Comparison of ENCODE assay signal across 8 cellular contexts in genomic region chr10:35643151-35643975, GRCh38. TPM values are rescaled to one million over a fixed set of nuclear protein-coding genes. Genes with fewer than 3 reads are reported as not detected.
A peak's percentile ranks its signal among the peaks of the same experiment; 100 is the strongest.
DNase-seq lines count a peak whose midpoint lies in the region; ATAC-seq and TF ChIP-seq lines count a peak whose summit lies in the region.

No MANE protein-coding gene starts in this region.

- no peaks in the 10 kb centered on the region for H3K9me3 Mint-ChIP-seq in CD4-positive, alpha-beta T cell
- H3K9me3 Mint-ChIP-seq in activated CD4-positive, alpha-beta memory T cell treated with anti-CD3 and anti-CD28 coated beads, Interleukin-2, amount 10 ng/mL, durations not matched to agents 7 days and 5 days = no peaks in the 10 kb centered on the region
- peaks cover 4% of the 10 kb centered on the region for H3K9me3 Mint-ChIP-seq in mesothelial cell of epicardium

- peak in 2 of 10 experiments; percentile 6 to 36 for DNase-seq in CD4-positive, alpha-beta T cell
- peak; percentile 24 for DNase-seq in KBM-7
- DNase-seq in activated CD4-positive, alpha-beta memory T cell treated with anti-CD3 and anti-CD28 coated beads, Interleukin-2, amount 10 ng/mL, durations not matched to agents 7 days and 5 days = no peak
- peak; percentile 26 to 58 for DNase-seq in mesothelial cell of epicardium (ENCODE audit: low spot score in 2 of 2, unreplicated experiment in 2 of 2)
- no peak for DNase-seq in H4 (ENCODE audit: low spot score)

- peaks cover 13% of the 10 kb centered on the region in 2 donors for H3K4me1 ChIP-seq in esophagus (ENCODE audit: control insufficient read depth in 2 of 2, insufficient read depth in 2 of 2, low read length in 1 of 2)
- H3K4me1 ChIP-seq in thymus (ENCODE audit: control insufficient read depth, insufficient read depth, low read length) = peaks cover 3% of the 10 kb centered on the region

- peak overlapping the region; percentile 58 to 68 for H3K4me3 ChIP-seq in esophagus (ENCODE audit: low read depth in 1 of 2, low read length in 2 of 2)
- peak overlapping the region; percentile 64 for H3K4me3 ChIP-seq in thymus (ENCODE audit: low read length)

- intact Hi-C loops in CD4-positive, alpha-beta T cell (cut with DNase I, micrococcal nuclease) = loop anchor here in 1 of 2 experiments (5.0 kb wide), 1 partner anchor 306 kb away; the partner anchor contains the start of gene CCNY

- H3K27ac ChIP-seq in CD4-positive, alpha-beta T cell (ENCODE audit: low read depth, low read length) = no peak overlapping the region
- H3K27ac ChIP-seq in esophagus (ENCODE audit: low read depth in 2 of 2, low read length in 1 of 2) = no peak overlapping the region
- H3K27ac ChIP-seq in thymus (ENCODE audit: low read depth) = no peak overlapping the region

- in situ Hi-C loops in KBM-7 (cut with MboI; ENCODE audit: low pct_unique_long_range_greater_than_20kb, low sequenced_read_pairs) = no loop called here

- CTCF ChIA-PET in CD4-positive, alpha-beta T cell (lab: Charles Lee) = interaction anchor here (1.3 kb wide), 1 partner anchor 8 kb away, joined by 3 read pairs; no protein-coding TSS in a partner anchor
- CTCF ChIA-PET in activated CD4-positive, alpha-beta memory T cell treated with anti-CD3 and anti-CD28 coated beads, Interleukin-2, amount 10 ng/mL, durations not matched to agents 7 days and 5 days (lab: Charles Lee) = interaction anchor here (0.8 to 1.1 kb wide), 2 partner anchors 302 to 1237 kb away, joined by 3 to 4 read pairs; no protein-coding TSS in a partner anchor

- no peak for TF ChIP-seq CTCF in CD4-positive, alpha-beta T cell (IDR thresholded peaks at IDR 0.05)
- no peak for TF ChIP-seq CTCF in mesothelial cell of epicardium (IDR thresholded peaks at IDR 0.05; ENCODE audit: unreplicated experiment)

- no peaks in the 10 kb centered on the region for H3K36me3 Mint-ChIP-seq in CD4-positive, alpha-beta T cell (ENCODE audit: low read depth)
- H3K36me3 Mint-ChIP-seq in activated CD4-positive, alpha-beta memory T cell treated with anti-CD3 and anti-CD28 coated beads, Interleukin-2, amount 10 ng/mL, durations not matched to agents 7 days and 5 days (ENCODE audit: low read depth) = no peaks in the 10 kb centered on the region
- H3K36me3 Mint-ChIP-seq in mesothelial cell of epicardium = no peaks in the 10 kb centered on the region

- H3K36me3 ChIP-seq in esophagus (ENCODE audit: control insufficient read depth in 2 of 2, insufficient read depth in 2 of 2, low read length in 1 of 2) (no peaks in the 10 kb centered on the region), thymus (ENCODE audit: control insufficient read depth, insufficient read depth) (no peaks in the 10 kb centered on the region)

- H3K9me3 ChIP-seq in CD4-positive, alpha-beta T cell (ENCODE audit: control insufficient read depth, low read length) = no peaks in the 10 kb centered on the region
- H3K9me3 ChIP-seq in esophagus (ENCODE audit: control insufficient read depth in 2 of 2, insufficient read depth in 1 of 2, low read depth in 1 of 2, low read length in 1 of 2) (peaks cover 0 to 3% of the 10 kb centered on the region in 2 donors), thymus (ENCODE audit: control insufficient read depth) (peaks cover 2% of the 10 kb centered on the region)

- peaks cover 49% of the 10 kb centered on the region for H3K27me3 Mint-ChIP-seq in CD4-positive, alpha-beta T cell
- peaks cover 53% of the 10 kb centered on the region for H3K27me3 Mint-ChIP-seq in activated CD4-positive, alpha-beta memory T cell treated with anti-CD3 and anti-CD28 coated beads, Interleukin-2, amount 10 ng/mL, durations not matched to agents 7 days and 5 days
- peaks cover 38% of the 10 kb centered on the region for H3K27me3 Mint-ChIP-seq in mesothelial cell of epicardium (ENCODE audit: low read depth)

- H3K27ac Mint-ChIP-seq in CD4-positive, alpha-beta T cell = peak overlapping the region; percentile 13
- H3K27ac Mint-ChIP-seq in activated CD4-positive, alpha-beta memory T cell treated with anti-CD3 and anti-CD28 coated beads, Interleukin-2, amount 10 ng/mL, durations not matched to agents 7 days and 5 days = no peak overlapping the region
- peak overlapping the region; percentile 24 for H3K27ac Mint-ChIP-seq in mesothelial cell of epicardium

- H3K27me3 ChIP-seq in CD4-positive, alpha-beta T cell (ENCODE audit: control insufficient read depth, insufficient read depth, low read length) = peaks cover 6% of the 10 kb centered on the region
- H3K27me3 ChIP-seq in esophagus (ENCODE audit: control insufficient read depth in 1 of 2, insufficient read depth in 2 of 2, low read length in 2 of 2) = peaks cover 0 to 5% of the 10 kb centered on the region in 2 donors
- peaks cover 66% of the 10 kb centered on the region for H3K27me3 ChIP-seq in thymus (ENCODE audit: control insufficient read depth, insufficient read depth)

- no peak for ATAC-seq in CD4-positive, alpha-beta T cell (ENCODE audit: poor library complexity)
- no peak for ATAC-seq in GM21717 (IDR thresholded peaks at IDR 0.05; ENCODE audit: unreplicated experiment)

- POLR2A ChIA-PET in CD4-positive, alpha-beta T cell (lab: Charles Lee) = no interaction called here
- POLR2A ChIA-PET in activated CD4-positive, alpha-beta memory T cell treated with anti-CD3 and anti-CD28 coated beads, Interleukin-2, amount 10 ng/mL, durations not matched to agents 7 days and 5 days (lab: Charles Lee) = no interaction called here

- H3K4me1 Mint-ChIP-seq in CD4-positive, alpha-beta T cell (ENCODE audit: low read depth) = peaks cover 35% of the 10 kb centered on the region
- peaks cover 31% of the 10 kb centered on the region for H3K4me1 Mint-ChIP-seq in activated CD4-positive, alpha-beta memory T cell treated with anti-CD3 and anti-CD28 coated beads, Interleukin-2, amount 10 ng/mL, durations not matched to agents 7 days and 5 days
- peaks cover 28% of the 10 kb centered on the region for H3K4me1 Mint-ChIP-seq in mesothelial cell of epicardium

- WGBS in esophagus, 2 donors = 0 to 1% methylated on average over 38 of the region's 38 CpGs
- 2% methylated on average over 38 of the region's 38 CpGs for WGBS in thymus

- H3K4me3 Mint-ChIP-seq in CD4-positive, alpha-beta T cell = peak overlapping the region; percentile 94
- H3K4me3 Mint-ChIP-seq in activated CD4-positive, alpha-beta memory T cell treated with anti-CD3 and anti-CD28 coated beads, Interleukin-2, amount 10 ng/mL, durations not matched to agents 7 days and 5 days = peak overlapping the region; percentile 58
- H3K4me3 Mint-ChIP-seq in mesothelial cell of epicardium = peak overlapping the region; percentile 86

RNA-seq across cellular contexts. Expression of gene FZD8, which starts 1.3 kb away (rescaled TPM):
- 1 to 10 TPM; 2.1 to 2.2 TPM for total RNA-seq in CD4-positive, alpha-beta T cell
- under 1 TPM; 0.65 to 0.95 TPM for total RNA-seq in activated CD4-positive, alpha-beta memory T cell treated with anti-CD3 and anti-CD28 coated beads, Interleukin-2, amount 10 ng/mL, durations not matched to agents 7 days and 5 days
- polyA plus RNA-seq in esophagus = under 1 TPM; 0.35 to 0.72 TPM
- 14.5 to 16.5 TPM (median 16.4 TPM) in 3 replicates for total RNA-seq in mesothelial cell of epicardium
- polyA plus RNA-seq in thymus = 2.1 TPM
- 1.6 and 2.5 TPM in 2 replicates for total RNA-seq in H4 (2014; rRNA removed; shearing (Covaris generic))

RNA-seq across cellular contexts. Expression of gene GJD4, which starts 38.2 kb away (rescaled TPM):
- total RNA-seq in CD4-positive, alpha-beta T cell = not detected
- not detected for total RNA-seq in activated CD4-positive, alpha-beta memory T cell treated with anti-CD3 and anti-CD28 coated beads, Interleukin-2, amount 10 ng/mL, durations not matched to agents 7 days and 5 days
- polyA plus RNA-seq in esophagus = not detected
- not detected in 3 replicates for total RNA-seq in mesothelial cell of epicardium
- polyA plus RNA-seq in thymus = 0.07 TPM
- total RNA-seq in H4 (2014; rRNA removed; shearing (Covaris generic)) = not detected in 2 replicates

Comparison
In these comparisons a context has a peak if more than half of its experiments do, and no peak if none do; other contexts are left out.
1. DNase-seq: peak in KBM-7 (single experiment) and mesothelial cell of epicardium (2 of 2); none in activated CD4-positive, alpha-beta memory T cell treated with anti-CD3 and anti-CD28 coated beads, Interleukin-2, amount 10 ng/mL, durations not matched to agents 7 days and 5 days (single experiment) and H4 (single experiment).
2. Peak in every context shown above with its lines, with median percentiles within 50 percentile points of each other: H3K4me3 Mint-ChIP-seq.